Comparison of ENCODE assay signal across 23 cellular contexts in the genomic region with DNA sequence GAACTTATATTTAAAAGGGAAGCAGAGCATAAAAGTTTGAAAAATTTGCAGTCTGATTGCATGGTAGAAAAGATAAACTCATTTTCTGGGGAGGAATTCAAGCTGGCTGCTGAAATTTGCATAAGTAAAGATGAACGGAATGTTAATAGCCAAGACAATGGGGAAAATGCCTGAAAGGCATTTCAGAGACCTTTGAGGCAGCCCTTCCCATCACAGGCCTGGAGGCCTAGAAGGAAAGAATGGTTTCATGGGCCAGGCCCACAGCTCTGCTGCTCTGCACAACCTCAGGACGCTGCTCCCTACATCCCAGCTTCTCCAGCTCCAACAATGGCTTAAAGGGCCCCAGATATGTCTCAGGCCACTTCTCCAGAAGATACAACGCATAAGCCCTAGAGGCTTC.
"Had no signal": no experiment of that assay in that cellular context is flagged by ENCODE, and none has a peak within 500 bp of the region (broad histone marks: within the 10 kb centered on the region; RNA-seq: fewer than 3 reads in every experiment).

No MANE protein-coding gene starts in this region.

- H2AFZ ChIP-seq: parathyroid adenoma had no signal

- DNase-seq: naive thymus-derived CD8-positive, alpha-beta T cell; nephron progenitor cell; occipital lobe; ovary; posterior cingulate gyrus; psoas muscle; right cardiac atrium; right lobe of liver; sigmoid colon; small intestine; stimulated activated CD4-positive, alpha-beta T cell treated with anti-CD3 and anti-CD28 coated beads, Interleukin-15, amount 100 ng/mL, for 24 hours; stimulated activated CD4-positive, alpha-beta T cell treated with anti-CD3 and anti-CD28 coated beads, Interleukin-2, amount 100 ng/mL, for 24 hours; stimulated activated CD4-positive, alpha-beta T cell treated with anti-CD3 and anti-CD28 coated beads, Interleukin-2, amount 100 ng/mL, for 48 hours; stimulated activated CD4-positive, alpha-beta T cell treated with anti-CD3 and anti-CD28 coated beads, Interleukin-4, amount 100 ng/mL, for 24 hours; stimulated activated naive B cell treated with anti-CD40 and anti-IgM and Interleukin-4, amounts not matched to agents 10 μg/mL and 1 μg/mL and 100 μg/mL, for 72 hours; stimulated activated naive CD4-positive, alpha-beta T cell treated with Interleukin-2 at 50 U/mL for 16 hours; stomach; thyroid gland; upper lobe of right lung; uterus had no signal

- H3K9ac ChIP-seq: parathyroid adenoma had no signal

- H3K36me3 ChIP-seq: ovary, right lobe of liver, sigmoid colon, stomach, thoracic aorta, thyroid gland, tibial nerve, upper lobe of right lung, uterus had no signal

- H3K4me3 ChIP-seq: ovary, psoas muscle, right lobe of liver, sigmoid colon, stomach, thoracic aorta, thyroid gland, tibial nerve, upper lobe of right lung, uterus had no signal

- H3K27me3 ChIP-seq: ovary, right lobe of liver, sigmoid colon, stomach, thyroid gland, tibial nerve, upper lobe of right lung, uterus had no signal

- H3K27ac ChIP-seq: ovary, parathyroid adenoma, psoas muscle, right lobe of liver, sigmoid colon, stomach, thoracic aorta, thyroid gland, tibial nerve, upper lobe of right lung, uterus had no signal

- H3K4me1 ChIP-seq: parathyroid adenoma, psoas muscle, right lobe of liver, sigmoid colon, stomach, thyroid gland, tibial nerve, upper lobe of right lung, uterus had no signal

- H3K9me3 ChIP-seq: right lobe of liver, thyroid gland, upper lobe of right lung had no signal

- H3K79me2 ChIP-seq: parathyroid adenoma had no signal
